ENCODE assay signal across 1 cellular context in genomic region chr6:157210954-157211353, GRCh38.
TF ChIP-seq lines count a peak whose summit lies in the region.

No MANE protein-coding gene starts in this region.

TF ChIP-seq in HepG2, 621 proteins besides CTCF, POLR2A, EP300 and RAD21 (continued from another document):
- no peak for TF ChIP-seq ZSCAN30 (CRISPR knock-in tag; IDR thresholded peaks at IDR 0.05)
- no peak for TF ChIP-seq DR1 (CRISPR knock-in tag; IDR thresholded peaks at IDR 0.05)
- no peak for TF ChIP-seq ZFP90 (CRISPR knock-in tag; IDR thresholded peaks at IDR 0.05; ENCODE audit: borderline replicate concordance)
- TF ChIP-seq YEATS2 (CRISPR knock-in tag; IDR thresholded peaks at IDR 0.05; ENCODE audit: borderline replicate concordance), result no peak
- TF ChIP-seq NCOA5 (CRISPR knock-in tag; IDR thresholded peaks at IDR 0.05), result no peak
- TF ChIP-seq TEF (CRISPR knock-in tag; IDR thresholded peaks at IDR 0.05), result no peak
- no peak for TF ChIP-seq ZNF83 (CRISPR knock-in tag; IDR thresholded peaks at IDR 0.05; ENCODE audit: borderline replicate concordance)
- no peak for TF ChIP-seq ZNF275 (CRISPR knock-in tag; IDR thresholded peaks at IDR 0.05; ENCODE audit: borderline replicate concordance)
